In the genomic region with DNA sequence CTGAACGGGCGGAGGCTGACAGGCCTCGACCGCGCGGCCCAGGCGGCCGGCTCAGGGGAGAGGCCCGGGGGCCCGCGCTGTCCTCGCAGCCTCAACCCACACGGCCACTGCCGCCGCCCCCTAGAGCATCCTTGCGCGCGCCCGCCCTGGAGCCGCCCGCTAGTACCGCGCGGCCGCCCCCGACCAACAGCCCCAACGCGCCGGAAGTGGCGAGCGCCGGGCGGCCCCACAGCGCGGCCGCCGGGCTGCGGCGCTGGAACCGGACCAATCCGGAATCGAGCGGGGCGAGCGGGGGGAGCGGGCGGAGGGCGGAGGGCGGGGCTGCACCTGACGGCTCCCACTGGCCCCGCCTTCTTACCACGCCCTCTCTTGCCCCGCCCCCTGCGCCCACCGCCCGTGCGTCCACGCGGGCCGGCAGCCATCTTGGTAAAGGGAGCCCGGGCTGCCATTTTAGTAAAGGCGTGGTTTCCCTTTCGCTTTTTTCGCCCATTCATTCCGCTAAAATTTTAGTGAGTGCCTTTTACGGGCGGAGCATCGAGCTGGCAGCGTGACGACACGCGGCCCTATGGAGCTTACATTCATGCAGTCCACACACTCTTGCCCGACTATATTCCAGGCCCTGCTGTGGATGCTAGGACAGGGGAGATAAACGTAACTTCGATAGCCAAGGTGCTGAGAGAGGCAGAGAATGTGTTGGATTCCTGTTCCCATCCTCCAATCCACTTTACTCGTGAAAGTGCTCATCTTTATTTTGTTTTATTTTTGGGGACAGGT, we compare ENCODE assay signal across 8 cellular contexts. TPM values are rescaled to one million over a fixed set of nuclear protein-coding genes. Genes with fewer than 3 reads are reported as not detected.
DNase-seq lines count a peak whose midpoint lies in the region; ATAC-seq and TF ChIP-seq lines count a peak whose summit lies in the region.

Gene XPO6 (minus strand): TSS at position 208 of the 774 bp plus-strand sequence. CDS start 597 bp downstream, outside the sequence.

- no peaks in the 10 kb centered on the region for H3K27me3 ChIP-seq in ACC112 (ENCODE audit: insufficient read depth, low read length)
- no peaks in the 10 kb centered on the region for H3K27me3 ChIP-seq in WERI-Rb-1 (ENCODE audit: insufficient read depth, low read depth, severe bottlenecking)
- H3K27me3 ChIP-seq in breast epithelium, result no peaks in the 10 kb centered on the region
- no peaks in the 10 kb centered on the region for H3K27me3 ChIP-seq in iPS-20b (ENCODE audit: insufficient read depth, low read length)

- H3K4me3 ChIP-seq in ACC112 (ENCODE audit: low read depth, low read length), result peak within 1 kb of the TSS; percentile 98
- peak within 1 kb of the TSS; percentile 88 for H3K4me3 ChIP-seq in WERI-Rb-1 (ENCODE audit: low read depth, low read length)
- peak within 1 kb of the TSS; percentile 67 to 92 (median 86) for H3K4me3 ChIP-seq in breast epithelium
- peak within 1 kb of the TSS; percentile 88 for H3K4me3 ChIP-seq in iPS-20b (ENCODE audit: low read length)
- H3K4me3 ChIP-seq in skin epidermis, result peak within 1 kb of the TSS; percentile 62 to 97 (median 91)

- peak within 1 kb of the TSS; percentile 80 for H3K27ac ChIP-seq in ACC112 (ENCODE audit: low read depth, low read length)
- peak within 1 kb of the TSS; percentile 69 for H3K27ac ChIP-seq in WERI-Rb-1
- H3K27ac ChIP-seq in breast epithelium, result peak within 1 kb of the TSS; percentile 83 to 91
- H3K27ac ChIP-seq in iPS-20b (ENCODE audit: low read length), result peak within 1 kb of the TSS; percentile 78
- H3K27ac ChIP-seq in skin epidermis, result peak within 1 kb of the TSS; percentile 76 to 98 (median 94)

- DNase-seq in NCI-H2227 (lab: John Stamatoyannopoulos, UW; ENCODE audit: unreplicated experiment) (peak; percentile 98), WERI-Rb-1 (peak; percentile 95), breast epithelium (ENCODE audit: low spot score in 2 of 2) (peak; percentile 93 to 97)

- intact Hi-C loops in breast epithelium (cut with DNase I; ENCODE audit: low total_unique reads), result no loop called here

- TF ChIP-seq POLR2A in breast epithelium (IDR thresholded peaks at IDR 0.05), result no peak

- H3K9me3 ChIP-seq in WERI-Rb-1 (ENCODE audit: severe bottlenecking) (no peaks in the 10 kb centered on the region), breast epithelium (no peaks in the 10 kb centered on the region), iPS-20b (ENCODE audit: insufficient read depth, low read depth, low read length) (no peaks in the 10 kb centered on the region)

- peaks cover 32% of the 10 kb centered on the region for H3K4me1 ChIP-seq in ACC112 (ENCODE audit: control insufficient read depth, insufficient read depth, low read length, unreplicated experiment)
- peaks cover 0 to 6% of the 10 kb centered on the region in 2 donors for H3K4me1 ChIP-seq in breast epithelium
- H3K4me1 ChIP-seq in iPS-20b (ENCODE audit: insufficient read depth, low read length), result peaks cover 7% of the 10 kb centered on the region; the same call in 1 of the 2 replicates

- H2AFZ ChIP-seq in ACC112 (ENCODE audit: low read length, unreplicated experiment), result peak within 1 kb of the TSS; percentile 100

- ATAC-seq in GM18873 (IDR thresholded peaks at IDR 0.05; ENCODE audit: low FRiP score, unreplicated experiment), result peak; percentile 54
- ATAC-seq in HG03135 (IDR thresholded peaks at IDR 0.05; ENCODE audit: unreplicated experiment), result peak; percentile 84

- peaks cover 46% of the 10 kb centered on the region for H3K79me2 ChIP-seq in ACC112 (ENCODE audit: control insufficient read depth, insufficient read depth, low read length, unreplicated experiment)

- peaks cover 16% of the 10 kb centered on the region for H3K36me3 ChIP-seq in ACC112 (ENCODE audit: insufficient read depth, low read length)
- peaks cover 31% of the 10 kb centered on the region for H3K36me3 ChIP-seq in WERI-Rb-1
- H3K36me3 ChIP-seq in breast epithelium, result no peaks in the 10 kb centered on the region
- H3K36me3 ChIP-seq in iPS-20b (ENCODE audit: insufficient read depth, low read depth, low read length), result peaks cover 23% of the 10 kb centered on the region

- TF ChIP-seq CTCF in WERI-Rb-1 (IDR thresholded peaks at IDR 0.05; ENCODE audit: low read depth, low read length) (no peak), breast epithelium (IDR thresholded peaks at IDR 0.05) (no peak)

- H3K9ac ChIP-seq in iPS-20b (ENCODE audit: low read depth, low read length), result peak within 1 kb of the TSS; percentile 70; the same call in 1 of the 2 replicates

RNA-seq across cellular contexts. Expression of gene XPO6, which starts in this region (rescaled TPM):
- total RNA-seq in breast epithelium, result 10 to 100 TPM; 66.4 to 84.6 (median 67.4) TPM

Comparison
In these comparisons a context has a peak if more than half of its experiments do, and no peak if none do; other contexts are left out.
1. Peak in every context shown above with its lines: DNase-seq, ATAC-seq, H3K4me3 ChIP-seq and H3K27ac ChIP-seq.